In genomic region chr1:38622197-38622596, GRCh38 we compare ENCODE assay signal across 7 cellular contexts.
"Had no signal": no experiment of that assay in that cellular context is flagged by ENCODE, and none has a peak within 500 bp of the region (broad histone marks: within the 10 kb centered on the region; RNA-seq: fewer than 3 reads in every experiment).

No MANE protein-coding gene starts in this region.

- FAIRE-seq: HTR-8/SVneo, K562 had no signal

- ATAC-seq: K562 had no signal

- DNase-seq: IMR-90, KBM-7, KG1 had no signal

- H3K4me3 ChIP-seq: K562 had no signal

- H3K36me3 Mint-ChIP-seq: IgD-negative memory B cell had no signal

- H3K9me3 Mint-ChIP-seq: IgD-negative memory B cell had no signal

- H3K4me3 Mint-ChIP-seq: IgD-negative memory B cell had no signal

- H3K27ac ChIP-seq: HL-60 had no signal
